26 cellular contexts compared by ENCODE assay signal in genomic region chr5:96074460-96075254, GRCh38.
DNase-seq lines count a peak whose midpoint lies in the region; ATAC-seq, FAIRE-seq and TF ChIP-seq lines count a peak whose summit lies in the region.
"Had no signal": no experiment of that assay in that cellular context is flagged by ENCODE, and none has a peak within 500 bp of the region (broad histone marks: within the 10 kb centered on the region; RNA-seq: fewer than 3 reads in every experiment).

No MANE protein-coding gene starts in this region.

- 32% methylated on average over 3 of the region's 3 CpGs for WGBS in A549 (ENCODE audit: missing lambda C conversion rate)

- H4K20me1 ChIP-seq in astrocyte (ENCODE audit: insufficient read depth, low read length) (no peaks in the 10 kb centered on the region), keratinocyte (ENCODE audit: control insufficient read depth, extremely low read depth, insufficient read depth, low read length) (no peaks in the 10 kb centered on the region)

- no peaks in the 10 kb centered on the region for H3K9me1 ChIP-seq in keratinocyte (ENCODE audit: control insufficient read depth, extremely low read depth, insufficient read depth, low read length)

- H3K4me3 ChIP-seq in A549 (no peak overlapping the region), astrocyte (ENCODE audit: insufficient read depth, low read depth, low read length) (no peak overlapping the region), keratinocyte (ENCODE audit: control insufficient read depth in 2 of 3, extremely low read depth in 1 of 3, insufficient read depth in 2 of 3, low read depth in 1 of 3, low read length in 3 of 3) (no peak overlapping the region)
- H3K4me3 ChIP-seq: HAP-1, spleen had no signal

- no peak for TF ChIP-seq EP300 in A549 (IDR thresholded peaks at IDR 0.05)

- H3K36me3 ChIP-seq in astrocyte (ENCODE audit: insufficient read depth, low read length) (no peaks in the 10 kb centered on the region), keratinocyte (ENCODE audit: control insufficient read depth in 2 of 2, extremely low read depth in 1 of 2, insufficient read depth in 2 of 2, low read length in 2 of 2) (no peaks in the 10 kb centered on the region)
- H3K36me3 ChIP-seq: HAP-1, spleen had no signal

- no peak overlapping the region for H3K4me3 Mint-ChIP-seq in astrocyte (ENCODE audit: unreplicated experiment)
- H3K4me3 Mint-ChIP-seq: activated CD8-positive, alpha-beta T cell treated with anti-CD3 and anti-CD28 coated beads for 36 hours; activated naive CD4-positive, alpha-beta T cell treated with anti-CD3 and anti-CD28 coated beads, Interleukin-2, amount 50 U/mL, for 24 hours; B cell; CD8-positive, alpha-beta T cell; natural killer cell treated with Interleukin-12 subunit alpha and Interleukin-12 subunit beta and Interleukin-15 and Interleukin-18, amount 100 ng/mL, for 72 hours; T-helper 17 cell had no signal

- H3K4me1 ChIP-seq in A549: peaks cover 39% of the 10 kb centered on the region
- peaks cover 13% of the 10 kb centered on the region for H3K4me1 ChIP-seq in astrocyte (ENCODE audit: insufficient read depth, low read length)
- H3K4me1 ChIP-seq in keratinocyte (ENCODE audit: control insufficient read depth, extremely low read depth, insufficient read depth, low read length): peaks cover 48% of the 10 kb centered on the region
- H3K4me1 ChIP-seq: HAP-1, parathyroid adenoma, spleen had no signal

- DNase-seq in A549 (ENCODE audit: low read depth in 1 of 2, low spot score in 1 of 2): no peak
- DNase-seq in HT1080 (ENCODE audit: low read depth): peak; percentile 46
- no peak for DNase-seq in astrocyte (ENCODE audit: low read depth)
- no peak for DNase-seq in keratinocyte (ENCODE audit: low read depth, low spot score)
- DNase-seq in Right ventricle myocardium superior: no peak
- DNase-seq in NCI-H128 (lab: John Stamatoyannopoulos, UW; ENCODE audit: unreplicated experiment): no peak
- DNase-seq in NCI-H2227 treated with DMSO at 0.1 percent for 48 hours (lab: John Stamatoyannopoulos, UW): no peak
- DNase-seq: activated CD4-positive, alpha-beta T cell treated with anti-CD3 and anti-CD28 coated beads for 1 hour; activated CD8-positive, alpha-beta T cell treated with anti-CD3 and anti-CD28 coated beads for 36 hours; CD8-positive, alpha-beta T cell; central memory CD4-positive, alpha-beta T cell; glutamatergic neuron; Kasumi-1; kidney; NCI-H187; NCI-H526 treated with DMSO at 0.1 percent for 48 hours; spleen; T-helper 17 cell; trophoblast cell had no signal

- H3K9me3 ChIP-seq in A549: no peaks in the 10 kb centered on the region
- no peaks in the 10 kb centered on the region for H3K9me3 ChIP-seq in astrocyte (ENCODE audit: insufficient read depth, low read depth, low read length)
- H3K9me3 ChIP-seq in keratinocyte (ENCODE audit: control insufficient read depth, low read depth, low read length): no peaks in the 10 kb centered on the region
- H3K9me3 ChIP-seq: HAP-1, spleen had no signal

- POLR2A ChIA-PET in A549 (lab: Yijun Ruan, JAX): no interaction called here

- H3K27me3 Mint-ChIP-seq in astrocyte (ENCODE audit: low read depth, unreplicated experiment): no peaks in the 10 kb centered on the region
- H3K27me3 Mint-ChIP-seq: activated naive CD4-positive, alpha-beta T cell treated with anti-CD3 and anti-CD28 coated beads, Interleukin-2, amount 50 U/mL, for 24 hours had no signal

- peaks cover 27% of the 10 kb centered on the region for H3K4me1 Mint-ChIP-seq in astrocyte (ENCODE audit: low read depth, unreplicated experiment)
- H3K4me1 Mint-ChIP-seq: B cell, T-helper 17 cell had no signal

- peak overlapping the region; percentile 1 for H2AFZ ChIP-seq in astrocyte (ENCODE audit: low read depth, low read length)
- H2AFZ ChIP-seq in keratinocyte (ENCODE audit: control insufficient read depth, low read length): no peak overlapping the region
- H2AFZ ChIP-seq: parathyroid adenoma had no signal

- H3K27me3 ChIP-seq in astrocyte (ENCODE audit: insufficient read depth, low read length) (no peaks in the 10 kb centered on the region), keratinocyte (ENCODE audit: control insufficient read depth, extremely low read depth, insufficient read depth, low read length) (no peaks in the 10 kb centered on the region)
- H3K27me3 ChIP-seq: spleen had no signal

- H3K4me2 ChIP-seq in A549: peak overlapping the region; percentile 60
- H3K4me2 ChIP-seq in astrocyte (ENCODE audit: low read length): peak overlapping the region; percentile 14
- no peak overlapping the region for H3K4me2 ChIP-seq in keratinocyte (ENCODE audit: control insufficient read depth, extremely low read depth, insufficient read depth, low read depth, low read length)

- dilution Hi-C loops in keratinocyte (cut with MboI; ENCODE audit: extremely low pct_ligation_motif_present, low sequenced_read_pairs): no loop called here

- H3K79me2 ChIP-seq in astrocyte (ENCODE audit: insufficient read depth, low read length): no peaks in the 10 kb centered on the region
- H3K79me2 ChIP-seq in keratinocyte (ENCODE audit: control insufficient read depth, insufficient read depth, low read length): no peaks in the 10 kb centered on the region
- H3K79me2 ChIP-seq: parathyroid adenoma had no signal

- no peak overlapping the region for H3K27ac Mint-ChIP-seq in astrocyte (ENCODE audit: unreplicated experiment)
- H3K27ac Mint-ChIP-seq: activated CD8-positive, alpha-beta T cell treated with anti-CD3 and anti-CD28 coated beads for 36 hours; activated naive CD4-positive, alpha-beta T cell treated with anti-CD3 and anti-CD28 coated beads, Interleukin-2, amount 50 U/mL, for 24 hours; activated T-helper 2 cell treated with anti-CD3 and anti-CD28 coated beads, Interferon-gamma antibody, Interleukin-2, Interleukin-4, amounts not matched to agents 10 μg/mL and 5 μg/mL and 100 μg/mL, durations not matched to agents 14 hours and 24 hours and 36 hours; B cell; CD8-positive, alpha-beta T cell; natural killer cell treated with Interleukin-12 subunit alpha and Interleukin-12 subunit beta and Interleukin-15 and Interleukin-18, amount 100 ng/mL, for 72 hours; T-helper 17 cell had no signal

- H3K9me3 Mint-ChIP-seq in astrocyte (ENCODE audit: unreplicated experiment): peaks cover 5% of the 10 kb centered on the region
- H3K9me3 Mint-ChIP-seq: activated CD8-positive, alpha-beta T cell treated with anti-CD3 and anti-CD28 coated beads for 36 hours; activated naive CD4-positive, alpha-beta T cell treated with anti-CD3 and anti-CD28 coated beads, Interleukin-2, amount 50 U/mL, for 24 hours; activated T-helper 2 cell treated with anti-CD3 and anti-CD28 coated beads, Interferon-gamma antibody, Interleukin-2, Interleukin-4, amounts not matched to agents 10 μg/mL and 5 μg/mL and 100 μg/mL, durations not matched to agents 14 hours and 24 hours and 36 hours; CD8-positive, alpha-beta T cell; natural killer cell treated with Interleukin-12 subunit alpha and Interleukin-12 subunit beta and Interleukin-15 and Interleukin-18, amount 100 ng/mL, for 72 hours had no signal

- no peak for TF ChIP-seq POLR2A in A549 (IDR thresholded peaks at IDR 0.05; ENCODE audit: low read length)

- no peak for TF ChIP-seq RAD21 in A549 (conservative IDR thresholded peaks at IDR 0.05 in 1 of 2, IDR thresholded peaks at IDR 0.05 in 1 of 2)

- H3K9ac ChIP-seq in astrocyte (ENCODE audit: low read length): no peak overlapping the region
- no peak overlapping the region for H3K9ac ChIP-seq in keratinocyte (ENCODE audit: control insufficient read depth, extremely low read depth, insufficient read depth, low read length)
- H3K9ac ChIP-seq: parathyroid adenoma had no signal

- CTCF ChIA-PET in A549 (lab: Yijun Ruan, JAX): interaction anchor here (1.2 to 2.7 kb wide), 4 partner anchors 16 to 262 kb away, joined by 3 to 13 read pairs (median 4); no protein-coding TSS in a partner anchor

- intact Hi-C loops in Right ventricle myocardium superior (cut with DNase I): no loop called here

- TF ChIP-seq CTCF in A549 (IDR thresholded peaks at IDR 0.05): no peak
- TF ChIP-seq CTCF in astrocyte (IDR thresholded peaks at IDR 0.05; ENCODE audit: insufficient read depth, low read depth, low read length): no peak
- TF ChIP-seq CTCF in keratinocyte (optimal IDR thresholded peaks at IDR 0.05 in 1 of 3, IDR thresholded peaks at IDR 0.05 in 1 of 3, conservative IDR thresholded peaks at IDR 0.05 in 1 of 3; ENCODE audit: extremely low read depth in 1 of 3, insufficient read depth in 2 of 3, low read length in 3 of 3): no peak

- FAIRE-seq in A549 (lab: Jason Lieb, UNC): peak; percentile 28
- FAIRE-seq in astrocyte (lab: Jason Lieb, UNC): no peak
- FAIRE-seq in keratinocyte (lab: Jason Lieb, UNC): no peak
- FAIRE-seq: kidney had no signal

- no peaks in the 10 kb centered on the region for H3K36me3 Mint-ChIP-seq in astrocyte (ENCODE audit: low read depth, unreplicated experiment)
- H3K36me3 Mint-ChIP-seq: activated naive CD4-positive, alpha-beta T cell treated with anti-CD3 and anti-CD28 coated beads, Interleukin-2, amount 50 U/mL, for 24 hours; CD8-positive, alpha-beta T cell had no signal

- H3K27ac ChIP-seq in A549: peak overlapping the region; percentile 47 to 71
- no peak overlapping the region for H3K27ac ChIP-seq in astrocyte (ENCODE audit: low read depth, low read length)
- H3K27ac ChIP-seq in keratinocyte (ENCODE audit: control insufficient read depth, insufficient read depth, low read length): peak overlapping the region; percentile 56
- H3K27ac ChIP-seq: parathyroid adenoma, spleen had no signal

- ATAC-seq in A549 (no peak), Right ventricle myocardium superior (ENCODE audit: poor library complexity) (no peak), HG02885 (IDR thresholded peaks at IDR 0.05; ENCODE audit: poor library complexity, unreplicated experiment) (no peak)
- ATAC-seq: activated CD8-positive, alpha-beta T cell treated with anti-CD3 and anti-CD28 coated beads for 36 hours; CD8-positive, alpha-beta T cell; natural killer cell treated with Interleukin-12 subunit alpha and Interleukin-12 subunit beta and Interleukin-15 and Interleukin-18, amount 100 ng/mL, for 72 hours; T-helper 17 cell had no signal

TF ChIP-seq in A549, 52 proteins besides CTCF, POLR2A, EP300 and RAD21 (continues in another document):
- TF ChIP-seq CHD2 (IDR thresholded peaks at IDR 0.05; ENCODE audit: low read length, partially characterized antibody) (no peak), ELK1 (IDR thresholded peaks at IDR 0.05; ENCODE audit: low read depth, low read length) (no peak), RARB (CRISPR knock-in tag; IDR thresholded peaks at IDR 0.05) (no peak)
